Comparison of ENCODE assay signal across 12 cellular contexts in genomic region chr6:146770275-146770964, GRCh38.
DNase-seq lines count a peak whose midpoint lies in the region; ATAC-seq, FAIRE-seq and TF ChIP-seq lines count a peak whose summit lies in the region.
"Had no signal": no experiment of that assay in that cellular context is flagged by ENCODE, and none has a peak within 500 bp of the region (broad histone marks: within the 10 kb centered on the region; RNA-seq: fewer than 3 reads in every experiment).

No MANE protein-coding gene starts in this region.

- no peaks in the 10 kb centered on the region for H3K36me3 Mint-ChIP-seq in activated T-cell treated with anti-CD3 and anti-CD28 coated beads, Interleukin-2, amount 50 U/mL, for 4 hours (ENCODE audit: insufficient read depth)

- no peak overlapping the region for H3K4me2 ChIP-seq in endothelial cell of umbilical vein (ENCODE audit: insufficient read depth, low read length)

- H3K36me3 ChIP-seq in endothelial cell of umbilical vein (ENCODE audit: control insufficient read depth in 2 of 2, extremely low read depth in 1 of 2, insufficient read depth in 2 of 2, low read length in 2 of 2), result no peaks in the 10 kb centered on the region
- no peaks in the 10 kb centered on the region for H3K36me3 ChIP-seq in upper lobe of left lung

- H3K27me3 ChIP-seq in endothelial cell of umbilical vein (ENCODE audit: control insufficient read depth in 2 of 2, insufficient read depth in 2 of 2, low read length in 2 of 2), result no peaks in the 10 kb centered on the region
- H3K27me3 ChIP-seq in upper lobe of left lung, result no peaks in the 10 kb centered on the region

- H3K9me3 Mint-ChIP-seq in activated T-cell treated with anti-CD3 and anti-CD28 coated beads, Interleukin-2, amount 50 U/mL, for 4 hours, result no peaks in the 10 kb centered on the region

- no peaks in the 10 kb centered on the region for H3K9me1 ChIP-seq in endothelial cell of umbilical vein (replicated peaks; ENCODE audit: control insufficient read depth, extremely low read depth, insufficient read depth, low read length)

- dilution Hi-C loops in endothelial cell of umbilical vein (cut with MboI; ENCODE audit: extremely low pct_ligation_motif_present, low sequenced_read_pairs), result no loop called here

- H3K4me1 ChIP-seq in endothelial cell of umbilical vein (ENCODE audit: control insufficient read depth, extremely low read depth, insufficient read depth, low read length), result peaks cover 7% of the 10 kb centered on the region
- peaks cover 0 to 4% (median 0%) of the 10 kb centered on the region in 4 donors for H3K4me1 ChIP-seq in upper lobe of left lung

- peak; percentile 25 to 43 for ATAC-seq in activated T-cell treated with anti-CD3 and anti-CD28 coated beads, Interleukin-2, amount 50 U/mL, for 4 hours
- peak; percentile 34 to 86 for ATAC-seq in upper lobe of left lung (ENCODE audit: low FRiP score in 2 of 2)

- no peak overlapping the region for H3K9ac ChIP-seq in endothelial cell of umbilical vein (replicated peaks; ENCODE audit: extremely low read depth, insufficient read depth, low read length)

- H3K27ac ChIP-seq in endothelial cell of umbilical vein (ENCODE audit: insufficient read depth, low read depth, low read length) (peak overlapping the region; percentile 33), upper lobe of left lung (peak overlapping the region in 2 of 4 donors; percentile 64 to 81)
- H3K27ac ChIP-seq: epithelial cell of prostate had no signal

- FAIRE-seq in endothelial cell of umbilical vein (lab: Jason Lieb, UNC), result no peak
- FAIRE-seq: kidney had no signal

- BruUV-seq in endothelial cell of umbilical vein (replicated peaks; lab: Mats Ljungman, UMichigan), result no TSS peak

- POLR2A ChIA-PET in endothelial cell of umbilical vein (lab: Charles Lee), result no interaction called here

- intact Hi-C loops in endothelial cell of umbilical vein (cut with micrococcal nuclease), result loop anchor here (5.0 to 10.0 kb wide), 2 partner anchors 413 to 806 kb away; partner anchors contain the start of gene SHPRH

- no peak for DNase-seq in activated T-cell treated with anti-CD3 and anti-CD28 coated beads, Interleukin-2, amount 50 U/mL, for 4 hours
- no peak for DNase-seq in activated T-cell treated with anti-CD3 and anti-CD28 coated beads for 4 hours
- peak; percentile 9 for DNase-seq in SW480 (ENCODE audit: low spot score)
- DNase-seq in endothelial cell of umbilical vein (ENCODE audit: low read depth, low spot score), result no peak
- peak in 1 of 2 donors; percentile 22 for DNase-seq in upper lobe of left lung
- DNase-seq in NCI-H1436 (lab: John Stamatoyannopoulos, UW), result no peak
- no peak for DNase-seq in dedifferentiated amniotic fluid mesenchymal stem cell (ENCODE audit: extremely low spot score)
- no peak for DNase-seq in globus pallidus (ENCODE audit: low spot score)
- DNase-seq: NCI-H748 treated with DMSO at 0.1 percent for 48 hours, trophoblast cell had no signal

- no peak overlapping the region for H3K4me3 ChIP-seq in endothelial cell of umbilical vein (replicated peaks in 1 of 3; ENCODE audit: insufficient read depth in 1 of 3, low read depth in 1 of 3, low read length in 3 of 3)
- H3K4me3 ChIP-seq in upper lobe of left lung, result peak overlapping the region in 1 of 4 donors; percentile 1

- CTCF ChIA-PET in endothelial cell of umbilical vein (lab: Charles Lee), result interaction anchor here (1.3 kb wide), 1 partner anchor 8 kb away, joined by 4 read pairs; no protein-coding TSS in a partner anchor

- TF ChIP-seq CTCF in endothelial cell of umbilical vein (IDR thresholded peaks at IDR 0.05; ENCODE audit: extremely low read depth in 1 of 2, insufficient read depth in 1 of 2, low read depth in 1 of 2, low read length in 2 of 2), result no peak
- TF ChIP-seq CTCF in upper lobe of left lung (IDR thresholded peaks at IDR 0.05), result no peak

- H4K20me1 ChIP-seq in endothelial cell of umbilical vein (replicated peaks; ENCODE audit: control insufficient read depth, extremely low read depth, insufficient read depth, low read length), result no peaks in the 10 kb centered on the region

- peaks cover 19% of the 10 kb centered on the region for H3K4me1 Mint-ChIP-seq in activated T-cell treated with anti-CD3 and anti-CD28 coated beads, Interleukin-2, amount 50 U/mL, for 4 hours (ENCODE audit: low read depth)

- H2AFZ ChIP-seq in endothelial cell of umbilical vein (ENCODE audit: low read depth, low read length), result peak overlapping the region; percentile 79

- 65 to 79% methylated on average over 13 of the region's 13 CpGs for WGBS in upper lobe of left lung, 2 donors

- H3K9me3 ChIP-seq in endothelial cell of umbilical vein (replicated peaks; ENCODE audit: control insufficient read depth, insufficient read depth, low read length), result no peaks in the 10 kb centered on the region
- H3K9me3 ChIP-seq in upper lobe of left lung, result no peaks in the 10 kb centered on the region

- no peak for TF ChIP-seq EP300 in upper lobe of left lung (IDR thresholded peaks at IDR 0.05)

- peak overlapping the region; percentile 60 for H3K4me3 Mint-ChIP-seq in activated T-cell treated with anti-CD3 and anti-CD28 coated beads, Interleukin-2, amount 50 U/mL, for 4 hours

- TF ChIP-seq POLR2A in endothelial cell of umbilical vein (IDR thresholded peaks at IDR 0.05; ENCODE audit: low read depth, low read length), result no peak
- no peak for TF ChIP-seq POLR2A in upper lobe of left lung (IDR thresholded peaks at IDR 0.05)

- H3K27me3 Mint-ChIP-seq in activated T-cell treated with anti-CD3 and anti-CD28 coated beads, Interleukin-2, amount 50 U/mL, for 4 hours (ENCODE audit: low read depth), result no peaks in the 10 kb centered on the region

- no peaks in the 10 kb centered on the region for H3K79me2 ChIP-seq in endothelial cell of umbilical vein (ENCODE audit: control insufficient read depth, insufficient read depth, low read length)

TF ChIP-seq in endothelial cell of umbilical vein, 7 proteins besides CTCF, POLR2A, EP300 and RAD21:
- TF ChIP-seq POLR2AphosphoS5 (IDR thresholded peaks at IDR 0.05; ENCODE audit: insufficient read depth, low read depth, low read length), result no peak
- no peak for TF ChIP-seq FOS (IDR thresholded peaks at IDR 0.05; ENCODE audit: borderline replicate concordance, insufficient read depth, low read length)
- no peak for TF ChIP-seq GATA2 (IDR thresholded peaks at IDR 0.05; ENCODE audit: insufficient read depth, insufficient read length, low read depth, low read length)
- no peak for TF ChIP-seq MAX (IDR thresholded peaks at IDR 0.05; ENCODE audit: insufficient read depth, insufficient read length)
- no peak for TF ChIP-seq MYC (IDR thresholded peaks at IDR 0.05; ENCODE audit: low read depth, low read length)
- TF ChIP-seq JUN (IDR thresholded peaks at IDR 0.05; ENCODE audit: borderline replicate concordance, insufficient read depth, insufficient read length, low read depth), result no peak
- TF ChIP-seq EZH2 (IDR thresholded peaks at IDR 0.05; ENCODE audit: borderline replicate concordance, low read depth, low read length, severe bottlenecking), result no peak
